Comparison of ENCODE assay signal across 8 cellular contexts in the genomic region with DNA sequence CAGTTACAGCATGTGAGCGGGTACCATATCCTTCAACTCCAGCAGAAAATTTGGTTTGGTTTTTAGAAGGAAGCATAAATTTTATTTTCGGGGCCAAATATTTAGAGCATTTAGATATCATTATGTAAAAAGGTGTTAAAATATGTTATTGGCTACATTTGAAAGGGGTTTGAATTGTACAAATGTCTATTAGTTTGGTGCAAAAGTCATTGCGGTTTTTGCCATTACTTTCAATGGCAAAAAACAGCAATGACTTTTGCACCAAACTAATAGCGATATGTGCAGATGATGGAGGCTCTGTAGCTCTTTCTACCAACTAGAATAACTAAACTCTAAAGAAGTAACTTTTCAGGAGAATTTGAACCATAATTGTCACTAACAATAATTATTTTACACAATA.
"Had no signal": no experiment of that assay in that cellular context is flagged by ENCODE, and none has a peak within 500 bp of the region (broad histone marks: within the 10 kb centered on the region; RNA-seq: fewer than 3 reads in every experiment).

No MANE protein-coding gene starts in this region.

- DNase-seq: GDM1, GF-D8 had no signal

- H3K4me3 ChIP-seq: GM12878 had no signal

- ATAC-seq: GM12878 had no signal

- FAIRE-seq: G401.6, GM12878, GM12891, GM12892, GM18507, GM19239 had no signal
